24 cellular contexts compared by ENCODE assay signal in the genomic region with DNA sequence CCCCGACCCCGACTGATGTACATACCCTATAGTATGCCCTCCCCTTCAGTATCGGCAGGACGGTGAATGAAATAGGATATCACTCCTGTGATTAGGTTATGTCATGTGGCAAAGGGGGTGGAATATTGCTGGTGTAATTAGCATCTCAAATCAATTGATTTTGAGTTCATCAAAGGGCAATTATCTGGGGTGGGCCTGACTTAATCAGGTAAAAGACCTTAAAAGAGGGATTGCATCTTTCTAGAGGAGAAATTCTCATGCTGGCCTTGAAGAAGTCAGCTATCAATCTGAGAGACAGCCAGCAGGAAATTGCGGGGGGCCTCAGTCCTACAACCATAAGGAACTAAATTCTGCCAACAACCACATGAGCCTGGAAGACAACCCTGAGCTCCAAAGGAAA.
"Had no signal": no experiment of that assay in that cellular context is flagged by ENCODE, and none has a peak within 500 bp of the region (broad histone marks: within the 10 kb centered on the region; RNA-seq: fewer than 3 reads in every experiment).

No MANE protein-coding gene starts in this region.

- FAIRE-seq: endometrium, frontal cortex, keratinocyte, urothelium cell line had no signal

- H3K27me3 ChIP-seq: ovary, spleen, testis, tibial artery had no signal

- H3K9me3 ChIP-seq: lower lobe of right lung, ovary, psoas muscle, spleen, testis, tibial artery had no signal

- H3K27ac ChIP-seq: lower lobe of right lung, ovary, psoas muscle, skin epidermis, testis, tibial artery had no signal

- ATAC-seq: effector memory CD8-positive, alpha-beta T cell; left ventricle myocardium superior; lower lobe of right lung; naive thymus-derived CD8-positive, alpha-beta T cell; psoas muscle; right cardiac atrium; stimulated activated memory B cell treated with anti-CD40 and anti-IgM and Interleukin-4, amounts not matched to agents 10 μg/mL and 1 μg/mL and 100 μg/mL, for 72 hours; stimulated activated naive CD8-positive, alpha-beta T cell treated with anti-CD3 and anti-CD28 coated beads, Interleukin-15, Interleukin-2, amounts not matched to agents 100 U/mL and 50 U/mL, for 24 hours had no signal

- DNase-seq: cortex of kidney; effector memory CD8-positive, alpha-beta T cell; hypothalamus; immature natural killer cell; left ventricle myocardium superior; lower lobe of right lung; naive thymus-derived CD8-positive, alpha-beta T cell; nephron progenitor cell; occipital lobe; ovary; psoas muscle; right cardiac atrium; spleen; stimulated activated CD4-positive, alpha-beta T cell treated with anti-CD3 and anti-CD28 coated beads, Interleukin-4, amount 100 ng/mL, for 4 hours; stimulated activated naive CD8-positive, alpha-beta T cell treated with anti-CD3 and anti-CD28 coated beads, Interleukin-15, Interleukin-2, amounts not matched to agents 100 U/mL and 50 U/mL, for 24 hours; substantia nigra; testis; tibial artery had no signal

- H3K4me3 ChIP-seq: lower lobe of right lung, ovary, psoas muscle, skin epidermis, spleen, testis, tibial artery had no signal
